Comparison of ENCODE assay signal across 11 cellular contexts in the genomic region with DNA sequence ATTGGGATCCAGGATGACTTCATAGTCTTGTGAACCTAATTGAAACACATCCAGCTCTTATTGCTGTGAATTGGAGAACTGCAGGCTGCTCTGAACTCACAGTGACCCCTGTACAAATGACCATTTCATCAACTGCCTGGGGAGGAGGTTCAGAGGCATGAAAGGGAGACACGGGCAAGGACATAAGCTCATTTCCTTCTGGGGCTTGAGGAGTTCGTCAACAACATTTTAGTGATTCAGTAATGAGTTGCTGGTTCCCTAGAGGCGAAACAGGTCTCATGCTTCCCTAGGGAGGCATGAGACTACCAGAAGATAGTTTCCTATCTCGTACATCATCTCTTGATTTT.
A peak's percentile ranks its signal among the peaks of the same experiment; 100 is the strongest.
DNase-seq lines count a peak whose midpoint lies in the region; ATAC-seq, FAIRE-seq and TF ChIP-seq lines count a peak whose summit lies in the region.
"Had no signal": no experiment of that assay in that cellular context is flagged by ENCODE, and none has a peak within 500 bp of the region (broad histone marks: within the 10 kb centered on the region; RNA-seq: fewer than 3 reads in every experiment).

No MANE protein-coding gene starts in this region.

- intact Hi-C loops in aorta (cut with DNase I) = loop anchor here in 1 of 2 donors (10.0 kb wide), 1 partner anchor 546 kb away; a partner anchor contains a TSS

- no peak for FAIRE-seq in bronchial epithelial cell (lab: Jason Lieb, UNC)
- FAIRE-seq: frontal cortex, G401.6 had no signal

- H3K4me3 Mint-ChIP-seq in stimulated activated naive CD8-positive, alpha-beta T cell treated with anti-CD3 and anti-CD28 coated beads, Interleukin-15, Interleukin-2, amounts not matched to agents 100 ng/mL and 50 ng/mL, for 24 hours = no peak overlapping the region
- H3K4me3 Mint-ChIP-seq in stimulated activated naive CD8-positive, alpha-beta T cell treated with anti-CD3 and anti-CD28 coated beads, Interleukin-15, amount 100 ng/mL, for 72 hours = no peak overlapping the region

- H3K4me1 Mint-ChIP-seq in stimulated activated naive CD8-positive, alpha-beta T cell treated with anti-CD3 and anti-CD28 coated beads, Interleukin-15, Interleukin-2, amounts not matched to agents 100 ng/mL and 50 ng/mL, for 24 hours (ENCODE audit: low read depth) = peaks cover 37% of the 10 kb centered on the region
- peaks cover 38% of the 10 kb centered on the region for H3K4me1 Mint-ChIP-seq in stimulated activated naive CD8-positive, alpha-beta T cell treated with anti-CD3 and anti-CD28 coated beads, Interleukin-15, amount 100 ng/mL, for 72 hours

- H3K9me3 ChIP-seq in aorta (ENCODE audit: control insufficient read depth, low read length) = no peaks in the 10 kb centered on the region

- H3K36me3 ChIP-seq in bronchial epithelial cell (ENCODE audit: control insufficient read depth, insufficient read depth, low read length) = no peaks in the 10 kb centered on the region
- no peaks in the 10 kb centered on the region for H3K36me3 ChIP-seq in aorta (ENCODE audit: control insufficient read depth in 1 of 2, insufficient read depth in 2 of 2, low read length in 1 of 2)

- no peaks in the 10 kb centered on the region for H3K27me3 ChIP-seq in bronchial epithelial cell (ENCODE audit: control insufficient read depth, insufficient read depth, low read length)
- peaks cover 0 to 1% of the 10 kb centered on the region in 2 donors for H3K27me3 ChIP-seq in aorta (ENCODE audit: control insufficient read depth in 1 of 2, insufficient read depth in 2 of 2, low read length in 1 of 2)

- no peak for DNase-seq in stimulated activated naive CD8-positive, alpha-beta T cell treated with anti-CD3 and anti-CD28 coated beads, Interleukin-15, amount 100 ng/mL, for 72 hours
- DNase-seq in bronchial epithelial cell (ENCODE audit: low read depth) = peak; percentile 35
- DNase-seq in medulla oblongata (ENCODE audit: extremely low spot score) = peak; percentile 65
- DNase-seq in aorta = no peak
- DNase-seq in NK-92 (lab: John Stamatoyannopoulos, UW; ENCODE audit: unreplicated experiment) = no peak
- DNase-seq in NCI-H82 (lab: John Stamatoyannopoulos, UW) = no peak
- no peak for DNase-seq in DMS 273 treated with DMSO at 0.1 percent for 48 hours (lab: John Stamatoyannopoulos, UW)
- DNase-seq: NCI-H1417 treated with DMSO at 0.1 percent for 48 hours had no signal

- no peaks in the 10 kb centered on the region for H3K9me3 Mint-ChIP-seq in stimulated activated naive CD8-positive, alpha-beta T cell treated with anti-CD3 and anti-CD28 coated beads, Interleukin-15, Interleukin-2, amounts not matched to agents 100 ng/mL and 50 ng/mL, for 24 hours
- no peaks in the 10 kb centered on the region for H3K9me3 Mint-ChIP-seq in stimulated activated naive CD8-positive, alpha-beta T cell treated with anti-CD3 and anti-CD28 coated beads, Interleukin-15, amount 100 ng/mL, for 72 hours

- no peak for TF ChIP-seq CTCF in bronchial epithelial cell (IDR thresholded peaks at IDR 0.05; ENCODE audit: insufficient read depth, low read length, severe bottlenecking)

- no peaks in the 10 kb centered on the region for H3K27me3 Mint-ChIP-seq in stimulated activated naive CD8-positive, alpha-beta T cell treated with anti-CD3 and anti-CD28 coated beads, Interleukin-15, Interleukin-2, amounts not matched to agents 100 ng/mL and 50 ng/mL, for 24 hours
- peaks cover under 1% of the 10 kb centered on the region for H3K27me3 Mint-ChIP-seq in stimulated activated naive CD8-positive, alpha-beta T cell treated with anti-CD3 and anti-CD28 coated beads, Interleukin-15, amount 100 ng/mL, for 72 hours

- peaks cover 0 to 7% of the 10 kb centered on the region in 2 donors for H3K4me1 ChIP-seq in aorta (ENCODE audit: control insufficient read depth in 1 of 2, insufficient read depth in 2 of 2, low read length in 2 of 2)

- H3K36me3 Mint-ChIP-seq in stimulated activated naive CD8-positive, alpha-beta T cell treated with anti-CD3 and anti-CD28 coated beads, Interleukin-15, Interleukin-2, amounts not matched to agents 100 ng/mL and 50 ng/mL, for 24 hours (ENCODE audit: low read depth) = no peaks in the 10 kb centered on the region

- no peak for ATAC-seq in stimulated activated naive CD8-positive, alpha-beta T cell treated with anti-CD3 and anti-CD28 coated beads, Interleukin-15, amount 100 ng/mL, for 72 hours
- ATAC-seq in aorta (ENCODE audit: low FRiP score) = peak; percentile 87

- H3K27ac ChIP-seq in aorta (ENCODE audit: low read depth in 1 of 2, low read length in 2 of 2) = no peak overlapping the region

- H3K4me3 ChIP-seq in bronchial epithelial cell (ENCODE audit: low read depth, low read length) (no peak overlapping the region), aorta (ENCODE audit: low read length in 2 of 2) (no peak overlapping the region)

- WGBS in aorta, 2 donors = 68 to 73% methylated on average over 4 of the region's 4 CpGs

- H3K27ac Mint-ChIP-seq in stimulated activated naive CD8-positive, alpha-beta T cell treated with anti-CD3 and anti-CD28 coated beads, Interleukin-15, Interleukin-2, amounts not matched to agents 100 ng/mL and 50 ng/mL, for 24 hours = peak overlapping the region; percentile 7
- H3K27ac Mint-ChIP-seq in stimulated activated naive CD8-positive, alpha-beta T cell treated with anti-CD3 and anti-CD28 coated beads, Interleukin-15, amount 100 ng/mL, for 72 hours = no peak overlapping the region

Comparison
In these comparisons a context has a peak if more than half of its experiments do, and no peak if none do; other contexts are left out.
1. DNase-seq: peak in bronchial epithelial cell (single experiment) and medulla oblongata (single experiment); none in stimulated activated naive CD8-positive, alpha-beta T cell treated with anti-CD3 and anti-CD28 coated beads, Interleukin-15, amount 100 ng/mL, for 72 hours (0 of 2), aorta (0 of 2), NK-92 (single experiment), NCI-H82 (single experiment) and DMS 273 treated with DMSO at 0.1 percent for 48 hours (single experiment).